ENCODE assay signal across 2 cellular contexts in the genomic region with DNA sequence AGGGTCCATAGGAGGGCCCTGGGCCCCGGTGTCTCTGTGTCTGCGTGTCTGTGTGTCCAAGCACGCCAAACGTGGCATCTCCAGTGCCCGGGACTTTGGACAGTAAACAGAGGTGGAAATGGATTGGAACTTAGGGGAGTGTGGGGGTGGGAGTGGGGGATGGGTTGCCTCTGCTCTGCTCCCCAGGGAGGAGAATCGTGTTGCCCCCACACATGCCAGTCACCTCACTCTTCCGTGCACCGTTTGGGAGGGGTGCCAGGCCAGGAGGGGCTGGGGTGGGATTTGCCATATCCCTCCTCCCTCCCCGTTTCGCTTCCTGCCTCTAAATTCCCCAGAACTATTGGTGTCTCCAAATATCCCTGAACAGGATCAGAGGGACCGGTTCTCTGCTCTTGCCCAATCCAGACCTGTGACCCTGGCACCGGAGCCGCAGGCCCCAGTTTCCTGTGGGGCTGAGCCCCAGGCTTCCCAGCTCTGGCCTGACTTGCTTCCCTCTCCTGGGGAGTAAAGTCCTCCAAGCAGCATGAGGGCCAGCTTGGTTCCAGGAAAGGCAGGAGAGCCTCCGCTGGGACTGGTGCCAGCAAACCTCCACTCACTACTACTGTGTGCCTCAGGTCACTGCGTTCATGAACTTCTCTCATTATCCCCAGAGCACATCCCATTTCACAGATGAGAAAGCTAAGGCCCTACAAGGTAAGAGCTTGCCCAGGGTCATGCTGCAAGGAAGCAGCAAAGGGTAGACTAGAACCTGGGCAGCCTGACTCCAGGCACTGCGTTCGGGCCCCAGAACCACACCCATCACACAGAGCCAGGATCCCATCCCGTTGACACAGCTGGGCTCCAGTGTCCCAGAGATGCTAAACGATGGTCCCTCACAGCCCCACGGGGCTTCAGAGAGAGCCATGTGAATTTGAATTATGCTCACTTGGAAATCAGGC.
TF ChIP-seq lines count a peak whose summit lies in the region.

A gene with protein sequence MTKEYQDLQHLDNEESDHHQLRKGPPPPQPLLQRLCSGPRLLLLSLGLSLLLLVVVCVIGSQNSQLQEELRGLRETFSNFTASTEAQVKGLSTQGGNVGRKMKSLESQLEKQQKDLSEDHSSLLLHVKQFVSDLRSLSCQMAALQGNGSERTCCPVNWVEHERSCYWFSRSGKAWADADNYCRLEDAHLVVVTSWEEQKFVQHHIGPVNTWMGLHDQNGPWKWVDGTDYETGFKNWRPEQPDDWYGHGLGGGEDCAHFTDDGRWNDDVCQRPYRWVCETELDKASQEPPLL (minus strand): TSS at position 54 of the 938 bp plus-strand sequence. CDS start 807 bp downstream, outside the sequence.

TF ChIP-seq in IMR-90, 13 proteins besides CTCF, POLR2A, EP300 and RAD21 (continued from another document):
- TF ChIP-seq, protein P1, sequence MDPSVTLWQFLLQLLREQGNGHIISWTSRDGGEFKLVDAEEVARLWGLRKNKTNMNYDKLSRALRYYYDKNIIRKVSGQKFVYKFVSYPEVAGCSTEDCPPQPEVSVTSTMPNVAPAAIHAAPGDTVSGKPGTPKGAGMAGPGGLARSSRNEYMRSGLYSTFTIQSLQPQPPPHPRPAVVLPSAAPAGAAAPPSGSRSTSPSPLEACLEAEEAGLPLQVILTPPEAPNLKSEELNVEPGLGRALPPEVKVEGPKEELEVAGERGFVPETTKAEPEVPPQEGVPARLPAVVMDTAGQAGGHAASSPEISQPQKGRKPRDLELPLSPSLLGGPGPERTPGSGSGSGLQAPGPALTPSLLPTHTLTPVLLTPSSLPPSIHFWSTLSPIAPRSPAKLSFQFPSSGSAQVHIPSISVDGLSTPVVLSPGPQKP (IDR thresholded peaks at IDR 0.05; ENCODE audit: borderline replicate concordance, low read depth, low read length), result no peak
- TF ChIP-seq, protein P2, sequence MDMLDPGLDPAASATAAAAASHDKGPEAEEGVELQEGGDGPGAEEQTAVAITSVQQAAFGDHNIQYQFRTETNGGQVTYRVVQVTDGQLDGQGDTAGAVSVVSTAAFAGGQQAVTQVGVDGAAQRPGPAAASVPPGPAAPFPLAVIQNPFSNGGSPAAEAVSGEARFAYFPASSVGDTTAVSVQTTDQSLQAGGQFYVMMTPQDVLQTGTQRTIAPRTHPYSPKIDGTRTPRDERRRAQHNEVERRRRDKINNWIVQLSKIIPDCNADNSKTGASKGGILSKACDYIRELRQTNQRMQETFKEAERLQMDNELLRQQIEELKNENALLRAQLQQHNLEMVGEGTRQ (IDR thresholded peaks at IDR 0.05; ENCODE audit: low read depth, low read length), result no peak
- TF ChIP-seq FOS (IDR thresholded peaks at IDR 0.05; ENCODE audit: low read depth, low read length) (no peak), CHD1 (IDR thresholded peaks at IDR 0.05; ENCODE audit: low read depth, low read length) (no peak), MAFK (IDR thresholded peaks at IDR 0.05; ENCODE audit: low read depth, low read length) (no peak), CEBPB (IDR thresholded peaks at IDR 0.05; ENCODE audit: low read depth, low read length) (no peak)
TF ChIP-seq in IMR-90: peak in this region for 0.

TF ChIP-seq in HEK293T, 16 proteins besides CTCF, POLR2A, EP300 and RAD21 (continued from another document):
- TF ChIP-seq, protein P3, sequence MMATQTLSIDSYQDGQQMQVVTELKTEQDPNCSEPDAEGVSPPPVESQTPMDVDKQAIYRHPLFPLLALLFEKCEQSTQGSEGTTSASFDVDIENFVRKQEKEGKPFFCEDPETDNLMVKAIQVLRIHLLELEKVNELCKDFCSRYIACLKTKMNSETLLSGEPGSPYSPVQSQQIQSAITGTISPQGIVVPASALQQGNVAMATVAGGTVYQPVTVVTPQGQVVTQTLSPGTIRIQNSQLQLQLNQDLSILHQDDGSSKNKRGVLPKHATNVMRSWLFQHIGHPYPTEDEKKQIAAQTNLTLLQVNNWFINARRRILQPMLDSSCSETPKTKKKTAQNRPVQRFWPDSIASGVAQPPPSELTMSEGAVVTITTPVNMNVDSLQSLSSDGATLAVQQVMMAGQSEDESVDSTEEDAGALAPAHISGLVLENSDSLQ (IDR thresholded peaks at IDR 0.05), result no peak
- no peak for TF ChIP-seq NFRKB (IDR thresholded peaks at IDR 0.05)
- TF ChIP-seq ZNF384 (IDR thresholded peaks at IDR 0.05), result no peak
- no peak for TF ChIP-seq BHLHE40 (IDR thresholded peaks at IDR 0.05; ENCODE audit: borderline replicate concordance)
- no peak for TF ChIP-seq TARDBP (IDR thresholded peaks at IDR 0.05)
- no peak for TF ChIP-seq ARNT (IDR thresholded peaks at IDR 0.05)
- no peak for TF ChIP-seq FOXA1 (IDR thresholded peaks at IDR 0.05)
- no peak for TF ChIP-seq CTBP1 (IDR thresholded peaks at IDR 0.05; ENCODE audit: borderline replicate concordance)
- TF ChIP-seq FOXM1 (IDR thresholded peaks at IDR 0.05; ENCODE audit: borderline replicate concordance), result no peak
